29 cellular contexts compared by ENCODE assay signal in genomic region chr11:5767056-5767455, GRCh38. TPM values are rescaled to one million over a fixed set of nuclear protein-coding genes. Genes with fewer than 3 reads are reported as not detected.
"Had no signal": no experiment of that assay in that cellular context is flagged by ENCODE, and none has a peak within 500 bp of the region (broad histone marks: within the 10 kb centered on the region; RNA-seq: fewer than 3 reads in every experiment).

No MANE protein-coding gene starts in this region.

- H3K27ac Mint-ChIP-seq: activated B cell treated with CpG ODN at 0.5 μM for 24 hours; activated CD4-positive, alpha-beta memory T cell treated with anti-CD3 and anti-CD28 coated beads for 36 hours; activated CD4-positive, alpha-beta T cell treated with anti-CD3 and anti-CD28 coated beads, Interleukin-2, amount 10 ng/mL, durations not matched to agents 24 days and 14 days; activated naive CD4-positive, alpha-beta T cell treated with anti-CD3 and anti-CD28 coated beads, Interleukin-2, amount 10 ng/mL, durations not matched to agents 7 days and 5 days; activated naive CD8-positive, alpha-beta T cell treated with anti-CD3 and anti-CD28 coated beads, Interleukin-2, amount 10 ng/mL, durations not matched to agents 7 days and 5 days; activated T-helper 2 cell treated with anti-CD3 and anti-CD28 coated beads, Interferon-gamma antibody, Interleukin-2, Interleukin-4, amounts not matched to agents 10 μg/mL and 5 μg/mL and 100 μg/mL, durations not matched to agents 14 hours and 24 hours and 36 hours; T-helper 17 cell had no signal

- H3K9ac ChIP-seq: KMS-11 had no signal

- H3K27me3 ChIP-seq: adrenal gland, body of pancreas, MG63 had no signal

- DNase-seq: activated B cell treated with CpG ODN at 0.5 μM for 24 hours; activated CD4-positive, alpha-beta memory T cell treated with anti-CD3 and anti-CD28 coated beads for 36 hours; activated CD4-positive, alpha-beta T cell treated with anti-CD3 and anti-CD28 coated beads for 1 hour; activated CD4-positive, alpha-beta T cell treated with anti-CD3 and anti-CD28 coated beads, Interleukin-2, amount 10 ng/mL, durations not matched to agents 24 days and 14 days; activated gamma-delta T cell treated with Interleukin-2 at 50 U/mL for 16 hours; activated naive CD4-positive, alpha-beta T cell treated with anti-CD3 and anti-CD28 coated beads, Interleukin-2, amount 10 ng/mL, durations not matched to agents 7 days and 5 days; activated naive CD8-positive, alpha-beta T cell treated with anti-CD3 and anti-CD28 coated beads, Interleukin-2, amount 10 ng/mL, durations not matched to agents 7 days and 5 days; activated T-cell treated with anti-CD3 and anti-CD28 coated beads for 4 hours; activated T-cell treated with anti-CD3 and anti-CD28 coated beads, Interleukin-2, amount 50 U/mL, for 48 hours; adrenal gland; anterior cingulate cortex; body of pancreas; central memory CD4-positive, alpha-beta T cell; MG63; MV-4-11; NCI-H1092 treated with DMSO at 0.1 percent for 48 hours; NCI-H1417 treated with DMSO at 0.1 percent for 48 hours; NCI-H1694; NCI-H2029 treated with DMSO at 0.1 percent for 48 hours; NCI-H446; NCI-H524; PC-3; SIG-M5; T-helper 17 cell; T-helper 9 cell had no signal

- ATAC-seq: body of pancreas, PC-3, T-helper 17 cell had no signal

- H3K27ac ChIP-seq: adrenal gland, body of pancreas, KMS-11 had no signal

- H3K4me1 ChIP-seq: adrenal gland, body of pancreas had no signal

- H3K4me2 ChIP-seq: KMS-11 had no signal

- H3K9me3 ChIP-seq: adrenal gland, body of pancreas, MG63 had no signal

- H3K9me3 Mint-ChIP-seq: activated B cell treated with CpG ODN at 0.5 μM for 24 hours; activated CD4-positive, alpha-beta memory T cell treated with anti-CD3 and anti-CD28 coated beads for 36 hours; activated CD4-positive, alpha-beta T cell treated with anti-CD3 and anti-CD28 coated beads, Interleukin-2, amount 10 ng/mL, durations not matched to agents 24 days and 14 days; activated naive CD4-positive, alpha-beta T cell treated with anti-CD3 and anti-CD28 coated beads, Interleukin-2, amount 10 ng/mL, durations not matched to agents 7 days and 5 days; activated naive CD8-positive, alpha-beta T cell treated with anti-CD3 and anti-CD28 coated beads, Interleukin-2, amount 10 ng/mL, durations not matched to agents 7 days and 5 days; activated T-helper 2 cell treated with anti-CD3 and anti-CD28 coated beads, Interferon-gamma antibody, Interleukin-2, Interleukin-4, amounts not matched to agents 10 μg/mL and 5 μg/mL and 100 μg/mL, durations not matched to agents 14 hours and 24 hours and 36 hours had no signal

- H3K4me3 ChIP-seq: adrenal gland, body of pancreas, MG63 had no signal

- H3K36me3 ChIP-seq: adrenal gland, MG63 had no signal

- H3K4me3 Mint-ChIP-seq: activated B cell treated with CpG ODN at 0.5 μM for 24 hours; activated CD4-positive, alpha-beta memory T cell treated with anti-CD3 and anti-CD28 coated beads for 36 hours; activated CD4-positive, alpha-beta T cell treated with anti-CD3 and anti-CD28 coated beads, Interleukin-2, amount 10 ng/mL, durations not matched to agents 24 days and 14 days; activated naive CD4-positive, alpha-beta T cell treated with anti-CD3 and anti-CD28 coated beads, Interleukin-2, amount 10 ng/mL, durations not matched to agents 7 days and 5 days; activated naive CD8-positive, alpha-beta T cell treated with anti-CD3 and anti-CD28 coated beads, Interleukin-2, amount 10 ng/mL, durations not matched to agents 7 days and 5 days; T-helper 17 cell had no signal

- H3K36me3 Mint-ChIP-seq: activated CD4-positive, alpha-beta memory T cell treated with anti-CD3 and anti-CD28 coated beads for 36 hours; activated naive CD4-positive, alpha-beta T cell treated with anti-CD3 and anti-CD28 coated beads, Interleukin-2, amount 10 ng/mL, durations not matched to agents 7 days and 5 days; activated naive CD8-positive, alpha-beta T cell treated with anti-CD3 and anti-CD28 coated beads, Interleukin-2, amount 10 ng/mL, durations not matched to agents 7 days and 5 days had no signal

- H3K4me1 Mint-ChIP-seq: activated B cell treated with CpG ODN at 0.5 μM for 24 hours; activated CD4-positive, alpha-beta T cell treated with anti-CD3 and anti-CD28 coated beads, Interleukin-2, amount 10 ng/mL, durations not matched to agents 24 days and 14 days; activated naive CD4-positive, alpha-beta T cell treated with anti-CD3 and anti-CD28 coated beads, Interleukin-2, amount 10 ng/mL, durations not matched to agents 7 days and 5 days; activated naive CD8-positive, alpha-beta T cell treated with anti-CD3 and anti-CD28 coated beads, Interleukin-2, amount 10 ng/mL, durations not matched to agents 7 days and 5 days; T-helper 17 cell had no signal

- H3K27me3 Mint-ChIP-seq: activated B cell treated with CpG ODN at 0.5 μM for 24 hours; activated CD4-positive, alpha-beta memory T cell treated with anti-CD3 and anti-CD28 coated beads for 36 hours; activated CD4-positive, alpha-beta T cell treated with anti-CD3 and anti-CD28 coated beads, Interleukin-2, amount 10 ng/mL, durations not matched to agents 24 days and 14 days; activated naive CD4-positive, alpha-beta T cell treated with anti-CD3 and anti-CD28 coated beads, Interleukin-2, amount 10 ng/mL, durations not matched to agents 7 days and 5 days; T-helper 17 cell had no signal

RNA-seq across cellular contexts. Expression of gene OR52N4, which starts 13.0 kb away (rescaled TPM):
- total RNA-seq: activated CD4-positive, alpha-beta T cell treated with anti-CD3 and anti-CD28 coated beads, Interleukin-2, amount 10 ng/mL, durations not matched to agents 24 days and 14 days; activated T-helper 2 cell treated with anti-CD3 and anti-CD28 coated beads, Interferon-gamma antibody, Interleukin-2, Interleukin-4, amounts not matched to agents 10 μg/mL and 5 μg/mL and 100 μg/mL, durations not matched to agents 14 hours and 24 hours and 36 hours; adrenal gland; body of pancreas; bronchial epithelial cell; PC-3 had no signal

RNA-seq across cellular contexts. Expression of gene OR52N5, which starts 16.1 kb away (rescaled TPM):
- total RNA-seq: activated B cell treated with CpG ODN at 0.5 μM for 24 hours; activated CD4-positive, alpha-beta memory T cell treated with anti-CD3 and anti-CD28 coated beads for 36 hours; activated CD4-positive, alpha-beta T cell treated with anti-CD3 and anti-CD28 coated beads, Interleukin-2, amount 10 ng/mL, durations not matched to agents 24 days and 14 days; activated CD8-positive, alpha-beta memory T cell treated with anti-CD3 and anti-CD28 coated beads for 36 hours; activated naive CD8-positive, alpha-beta T cell treated with anti-CD3 and anti-CD28 coated beads, Interleukin-2, amount 10 ng/mL, durations not matched to agents 7 days and 5 days; activated T-helper 2 cell treated with anti-CD3 and anti-CD28 coated beads, Interferon-gamma antibody, Interleukin-2, Interleukin-4, amounts not matched to agents 10 μg/mL and 5 μg/mL and 100 μg/mL, durations not matched to agents 14 hours and 24 hours and 36 hours; adrenal gland; body of pancreas; bronchial epithelial cell; PC-3; T-helper 17 cell had no signal
- polyA plus RNA-seq: adrenal gland had no signal

RNA-seq across cellular contexts. Expression of gene OR52N1, which starts 24.0 kb away (rescaled TPM):
- total RNA-seq: activated B cell treated with CpG ODN at 0.5 μM for 24 hours; activated CD4-positive, alpha-beta memory T cell treated with anti-CD3 and anti-CD28 coated beads for 36 hours; activated CD4-positive, alpha-beta T cell treated with anti-CD3 and anti-CD28 coated beads, Interleukin-2, amount 10 ng/mL, durations not matched to agents 24 days and 14 days; activated CD8-positive, alpha-beta memory T cell treated with anti-CD3 and anti-CD28 coated beads for 36 hours; activated naive CD8-positive, alpha-beta T cell treated with anti-CD3 and anti-CD28 coated beads, Interleukin-2, amount 10 ng/mL, durations not matched to agents 7 days and 5 days; activated T-helper 2 cell treated with anti-CD3 and anti-CD28 coated beads, Interferon-gamma antibody, Interleukin-2, Interleukin-4, amounts not matched to agents 10 μg/mL and 5 μg/mL and 100 μg/mL, durations not matched to agents 14 hours and 24 hours and 36 hours; adrenal gland; body of pancreas; bronchial epithelial cell; PC-3; T-helper 17 cell had no signal
- polyA plus RNA-seq: adrenal gland had no signal

RNA-seq across cellular contexts. Expression of gene OR56B1, which starts 30.8 kb away (rescaled TPM):
- total RNA-seq: activated CD8-positive, alpha-beta memory T cell treated with anti-CD3 and anti-CD28 coated beads for 36 hours; activated T-helper 2 cell treated with anti-CD3 and anti-CD28 coated beads, Interferon-gamma antibody, Interleukin-2, Interleukin-4, amounts not matched to agents 10 μg/mL and 5 μg/mL and 100 μg/mL, durations not matched to agents 14 hours and 24 hours and 36 hours; adrenal gland; body of pancreas; bronchial epithelial cell; PC-3 had no signal
- polyA plus RNA-seq: adrenal gland had no signal

RNA-seq across cellular contexts. Expression of gene OR52N2, which starts 41.7 kb away (rescaled TPM):
- total RNA-seq: activated B cell treated with CpG ODN at 0.5 μM for 24 hours; activated CD4-positive, alpha-beta memory T cell treated with anti-CD3 and anti-CD28 coated beads for 36 hours; activated CD4-positive, alpha-beta T cell treated with anti-CD3 and anti-CD28 coated beads, Interleukin-2, amount 10 ng/mL, durations not matched to agents 24 days and 14 days; activated CD8-positive, alpha-beta memory T cell treated with anti-CD3 and anti-CD28 coated beads for 36 hours; activated naive CD8-positive, alpha-beta T cell treated with anti-CD3 and anti-CD28 coated beads, Interleukin-2, amount 10 ng/mL, durations not matched to agents 7 days and 5 days; activated T-helper 2 cell treated with anti-CD3 and anti-CD28 coated beads, Interferon-gamma antibody, Interleukin-2, Interleukin-4, amounts not matched to agents 10 μg/mL and 5 μg/mL and 100 μg/mL, durations not matched to agents 14 hours and 24 hours and 36 hours; adrenal gland; body of pancreas; bronchial epithelial cell; PC-3; T-helper 17 cell had no signal
- polyA plus RNA-seq: adrenal gland had no signal
